Comparison of ENCODE assay signal across 9 cellular contexts in the genomic region with DNA sequence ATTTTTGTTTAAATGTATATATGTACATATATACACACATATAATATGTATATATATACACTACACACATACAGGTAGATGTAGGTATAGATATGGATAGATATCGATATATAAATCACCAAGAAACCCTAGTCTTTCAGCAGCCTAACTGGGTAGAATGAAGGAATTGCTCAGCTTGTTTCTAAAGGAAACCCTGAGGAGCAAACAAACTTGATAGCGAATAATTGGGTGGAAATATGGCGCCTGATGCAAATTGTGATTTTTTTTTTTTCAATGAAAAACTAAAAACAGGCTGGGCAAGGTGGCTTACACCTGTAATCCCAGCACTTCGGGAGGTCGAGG. TPM values are rescaled to one million over a fixed set of nuclear protein-coding genes. Genes with fewer than 3 reads are reported as not detected.
A peak's percentile ranks its signal among the peaks of the same experiment; 100 is the strongest.
DNase-seq lines count a peak whose midpoint lies in the region; ATAC-seq and TF ChIP-seq lines count a peak whose summit lies in the region.
"Had no signal": no experiment of that assay in that cellular context is flagged by ENCODE, and none has a peak within 500 bp of the region (broad histone marks: within the 10 kb centered on the region; RNA-seq: fewer than 3 reads in every experiment).

No MANE protein-coding gene starts in this region.

- peaks cover 20% of the 10 kb centered on the region for H3K27me3 ChIP-seq in CD4-positive, CD25-positive, alpha-beta regulatory T cell (ENCODE audit: control insufficient read depth, insufficient read depth, low read length)
- H3K27me3 ChIP-seq in breast epithelium = peaks cover 5 to 60% of the 10 kb centered on the region in 2 donors

- DNase-seq in CD4-positive, CD25-positive, alpha-beta regulatory T cell = no peak
- DNase-seq in breast epithelium (ENCODE audit: low spot score in 2 of 2) (no peak), neural crest cell (ENCODE audit: low read depth, low spot score) (no peak), GM03348 (ENCODE audit: low spot score) (no peak)
- DNase-seq: sigmoid colon had no signal

- H3K27ac ChIP-seq in CD4-positive, CD25-positive, alpha-beta regulatory T cell (ENCODE audit: insufficient read depth, low read length, poor library complexity, severe bottlenecking) = no peak overlapping the region
- H3K27ac ChIP-seq in breast epithelium = no peak overlapping the region
- H3K27ac ChIP-seq: sigmoid colon had no signal

- peak in 1 of 3 donors; percentile 10 for TF ChIP-seq CTCF in breast epithelium (IDR thresholded peaks at IDR 0.05)
- peak; percentile 52 for TF ChIP-seq CTCF in neural crest cell (conservative IDR thresholded peaks at IDR 0.05)

- intact Hi-C loops in breast epithelium (cut with DNase I; ENCODE audit: low total_unique reads) = no loop called here

- H3K36me3 Mint-ChIP-seq in CD4-positive, CD25-positive, alpha-beta regulatory T cell = no peaks in the 10 kb centered on the region
- H3K36me3 Mint-ChIP-seq in IgD-negative memory B cell = peaks cover 2% of the 10 kb centered on the region
- H3K36me3 Mint-ChIP-seq in neural crest cell (ENCODE audit: low read depth) = peaks cover 3% of the 10 kb centered on the region

- H3K4me3 Mint-ChIP-seq in CD4-positive, CD25-positive, alpha-beta regulatory T cell = peak overlapping the region; percentile 37 to 90 (median 85)
- H3K4me3 Mint-ChIP-seq in IgD-negative memory B cell (peak overlapping the region; percentile 74 to 98 (median 82)), neural crest cell (peak overlapping the region; percentile 96)

- H3K9me3 ChIP-seq in CD4-positive, CD25-positive, alpha-beta regulatory T cell (ENCODE audit: control insufficient read depth in 2 of 2, low read length in 2 of 2) = no peaks in the 10 kb centered on the region
- H3K9me3 ChIP-seq in breast epithelium = peaks cover 0 to 3% of the 10 kb centered on the region in 2 donors
- H3K9me3 ChIP-seq: sigmoid colon had no signal

- peaks cover 0 to 13% (median 6%) of the 10 kb centered on the region in 4 donors for H3K4me1 Mint-ChIP-seq in CD4-positive, CD25-positive, alpha-beta regulatory T cell
- peaks cover 6 to 8% (median 6%) of the 10 kb centered on the region in 3 donors for H3K4me1 Mint-ChIP-seq in IgD-negative memory B cell
- H3K4me1 Mint-ChIP-seq in neural crest cell = peaks cover 24% of the 10 kb centered on the region

- TF ChIP-seq POLR2A in breast epithelium (IDR thresholded peaks at IDR 0.05) = no peak

- H3K36me3 ChIP-seq in CD4-positive, CD25-positive, alpha-beta regulatory T cell (ENCODE audit: control insufficient read depth, insufficient read depth, low read length) = no peaks in the 10 kb centered on the region
- no peaks in the 10 kb centered on the region for H3K36me3 ChIP-seq in breast epithelium
- H3K36me3 ChIP-seq: sigmoid colon had no signal

- H3K9me3 Mint-ChIP-seq in CD4-positive, CD25-positive, alpha-beta regulatory T cell = no peaks in the 10 kb centered on the region
- H3K9me3 Mint-ChIP-seq in IgD-negative memory B cell (no peaks in the 10 kb centered on the region), neural crest cell (no peaks in the 10 kb centered on the region)

- ATAC-seq in CD4-positive, CD25-positive, alpha-beta regulatory T cell (ENCODE audit: low read depth in 2 of 2) = no peak
- no peak for ATAC-seq in HG03135 (IDR thresholded peaks at IDR 0.05; ENCODE audit: unreplicated experiment)
- no peak for ATAC-seq in HG02852 (IDR thresholded peaks at IDR 0.05; ENCODE audit: unreplicated experiment)

- H3K27ac Mint-ChIP-seq in CD4-positive, CD25-positive, alpha-beta regulatory T cell = no peak overlapping the region
- H3K27ac Mint-ChIP-seq in IgD-negative memory B cell (no peak overlapping the region), neural crest cell (ENCODE audit: unreplicated experiment) (no peak overlapping the region)

- peaks cover 19% of the 10 kb centered on the region for H3K4me1 ChIP-seq in CD4-positive, CD25-positive, alpha-beta regulatory T cell (ENCODE audit: control insufficient read depth, insufficient read depth, low read length, poor library complexity, severe bottlenecking)
- H3K4me1 ChIP-seq in breast epithelium = peaks cover 5 to 17% of the 10 kb centered on the region in 2 donors

- H3K27me3 Mint-ChIP-seq in CD4-positive, CD25-positive, alpha-beta regulatory T cell = peaks cover 68% of the 10 kb centered on the region
- peaks cover 37% of the 10 kb centered on the region for H3K27me3 Mint-ChIP-seq in IgD-negative memory B cell
- H3K27me3 Mint-ChIP-seq in neural crest cell (ENCODE audit: low read depth) = peaks cover 22% of the 10 kb centered on the region

- no peak overlapping the region for H3K4me3 ChIP-seq in CD4-positive, CD25-positive, alpha-beta regulatory T cell (ENCODE audit: low read depth, low read length)
- H3K4me3 ChIP-seq in breast epithelium = peak overlapping the region in 2 of 3 donors; percentile 37 to 62

RNA-seq across cellular contexts. Expression of a gene that starts 0.3 kb away (rescaled TPM):
- not detected for total RNA-seq in CD4-positive, CD25-positive, alpha-beta regulatory T cell
- polyA plus RNA-seq in CD4-positive, CD25-positive, alpha-beta regulatory T cell = not detected
- polyA plus RNA-seq in IgD-negative memory B cell = not detected
- under 1 TPM in 2 of 3 donors, not detected in 1; 0.29 to 0.33 TPM for total RNA-seq in breast epithelium
- total RNA-seq in neural crest cell = 7.5 and 7.7 TPM in 2 replicates
- total RNA-seq: liver, sigmoid colon had no signal
- polyA plus RNA-seq: sigmoid colon had no signal

RNA-seq across cellular contexts. Expression of a gene that starts 36.5 kb away (rescaled TPM):
- total RNA-seq in CD4-positive, CD25-positive, alpha-beta regulatory T cell = 101 TPM
- polyA plus RNA-seq in CD4-positive, CD25-positive, alpha-beta regulatory T cell = 10 to 100 TPM in 1 of 4 donors, 1 to 10 TPM in 3; 7.7 to 15.2 (median 9.0) TPM
- 14.3 TPM for polyA plus RNA-seq in IgD-negative memory B cell
- total RNA-seq in breast epithelium = 10 to 100 TPM; 30.2 to 55.9 (median 55.7) TPM
- 12.9 and 13.7 TPM in 2 replicates for total RNA-seq in neural crest cell
